9 cellular contexts compared by ENCODE assay signal in genomic region chr22:50532824-50533344, GRCh38. TPM values are rescaled to one million over a fixed set of nuclear protein-coding genes. Genes with fewer than 3 reads are reported as not detected.
DNase-seq lines count a peak whose midpoint lies in the region; ATAC-seq and TF ChIP-seq lines count a peak whose summit lies in the region.
"Had no signal": no experiment of that assay in that cellular context is flagged by ENCODE, and none has a peak within 500 bp of the region (broad histone marks: within the 10 kb centered on the region; RNA-seq: fewer than 3 reads in every experiment).

No MANE protein-coding gene starts in this region.

- DNase-seq in CD14-positive monocyte (ENCODE audit: low spot score) (peak; percentile 26), MV-4-11 (lab: John Stamatoyannopoulos, UW) (peak; percentile 29), chondrocyte (ENCODE audit: low spot score) (no peak), nucleus accumbens (lab: John Stamatoyannopoulos, UW) (no peak), DMS53 (lab: John Stamatoyannopoulos, UW) (no peak)

- H3K4me3 Mint-ChIP-seq in CD14-positive monocyte (peak overlapping the region; percentile 90 to 93), chondrocyte (ENCODE audit: unreplicated experiment) (no peak overlapping the region), nephron (peak overlapping the region; percentile 61 to 73 (median 65))

- ATAC-seq in GM21367 (IDR thresholded peaks at IDR 0.05; ENCODE audit: unreplicated experiment) (no peak), GM18868 (IDR thresholded peaks at IDR 0.05; ENCODE audit: unreplicated experiment) (no peak)

- H3K27me3 Mint-ChIP-seq in CD14-positive monocyte (ENCODE audit: low read depth in 3 of 3) = no peaks in the 10 kb centered on the region
- no peaks in the 10 kb centered on the region for H3K27me3 Mint-ChIP-seq in chondrocyte (ENCODE audit: low read depth)
- H3K27me3 Mint-ChIP-seq in nephron (ENCODE audit: low read depth) = peaks cover 60% of the 10 kb centered on the region

- H3K4me1 Mint-ChIP-seq in CD14-positive monocyte (peaks cover 54% of the 10 kb centered on the region), chondrocyte (ENCODE audit: low read depth) (peaks cover 33% of the 10 kb centered on the region), nephron (peaks cover 23% of the 10 kb centered on the region)

- TF ChIP-seq CTCF in CD14-positive monocyte (IDR thresholded peaks at IDR 0.05) (no peak), chondrocyte (IDR thresholded peaks at IDR 0.05) (no peak), nephron (IDR thresholded peaks at IDR 0.05; ENCODE audit: unreplicated experiment in 3 of 3) (no peak)

- intact Hi-C loops in CD14-positive monocyte (cut with micrococcal nuclease) = loop anchor here in 1 of 2 donors (5.0 to 10.0 kb wide), 3 partner anchors 231 to 598 kb away; partner anchors contain the start of gene TRABD

- H3K9me3 Mint-ChIP-seq in CD14-positive monocyte (no peaks in the 10 kb centered on the region), chondrocyte (ENCODE audit: low read depth) (no peaks in the 10 kb centered on the region), nephron (no peaks in the 10 kb centered on the region)

- H3K27ac Mint-ChIP-seq in CD14-positive monocyte (peak overlapping the region; percentile 99 to 100 (median 99)), chondrocyte (ENCODE audit: unreplicated experiment) (peak overlapping the region; percentile 74), nephron (peak overlapping the region; percentile 21 to 63 (median 57))

- H3K36me3 Mint-ChIP-seq in CD14-positive monocyte = peaks cover 14 to 17% of the 10 kb centered on the region in 2 donors
- no peaks in the 10 kb centered on the region for H3K36me3 Mint-ChIP-seq in chondrocyte (ENCODE audit: low read depth)
- no peaks in the 10 kb centered on the region for H3K36me3 Mint-ChIP-seq in nephron (ENCODE audit: low read depth)

RNA-seq across cellular contexts. Expression of gene TYMP, which starts 3.1 kb away (rescaled TPM):
- 100 to 1,000 TPM; 787 to 955 TPM for polyA plus RNA-seq in CD14-positive monocyte
- 12.5 to 39.5 TPM (median 39.3 TPM) in 3 replicates for total RNA-seq in chondrocyte

RNA-seq across cellular contexts. Expression of gene SCO2, which starts 7.5 kb away (rescaled TPM):
- polyA plus RNA-seq in CD14-positive monocyte = 10 to 100 TPM; 39.5 to 69.6 TPM
- 4.4 to 5.4 TPM in 2 of 3 replicates, not detected in the other for total RNA-seq in chondrocyte

RNA-seq across cellular contexts. Expression of gene KLHDC7B, which starts 12.8 kb away (rescaled TPM):
- polyA plus RNA-seq in CD14-positive monocyte = 1 to 10 TPM in 1 of 2 donors, under 1 TPM in 1; 0.88 to 4.3 TPM
- total RNA-seq in chondrocyte = 0.34 to 7.2 TPM (median 6.3 TPM) in 3 replicates
- total RNA-seq: pulmonary artery endothelial cell had no signal

RNA-seq across cellular contexts. Expression of gene NCAPH2, which starts 24.9 kb away (rescaled TPM):
- 10 to 100 TPM; 12.5 to 18.1 TPM for polyA plus RNA-seq in CD14-positive monocyte
- total RNA-seq in chondrocyte = 37.4 to 51.2 TPM (median 38.9 TPM) in 3 replicates

RNA-seq across cellular contexts. Expression of gene LMF2, which starts 25.4 kb away (rescaled TPM):
- polyA plus RNA-seq in CD14-positive monocyte = 10 to 100 TPM; 15.0 to 16.6 TPM
- 111 to 124 TPM (median 120 TPM) in 3 replicates for total RNA-seq in chondrocyte

Comparison
In these comparisons a context has a peak if more than half of its experiments do, and no peak if none do; other contexts are left out.
1. DNase-seq: peak in CD14-positive monocyte (single experiment) and MV-4-11 (single experiment); none in chondrocyte (single experiment), nucleus accumbens (0 of 56) and DMS53 (single experiment).
2. Peak in every context shown above with its lines, with median percentiles within 50 percentile points of each other: H3K27ac Mint-ChIP-seq.